22 cellular contexts compared by ENCODE assay signal in genomic region chr10:93599335-93599734, GRCh38. TPM values are rescaled to one million over a fixed set of nuclear protein-coding genes. Genes with fewer than 3 reads are reported as not detected.
DNase-seq lines count a peak whose midpoint lies in the region; ATAC-seq and TF ChIP-seq lines count a peak whose summit lies in the region.
"Had no signal": no experiment of that assay in that cellular context is flagged by ENCODE, and none has a peak within 500 bp of the region (broad histone marks: within the 10 kb centered on the region; RNA-seq: fewer than 3 reads in every experiment).

No MANE protein-coding gene starts in this region.

- H3K9ac ChIP-seq in endocrine pancreas (ENCODE audit: control insufficient read depth, insufficient read depth, low read length): no peak overlapping the region
- H3K9ac ChIP-seq: BLaER1, GM23248 had no signal

- H3K36me3 Mint-ChIP-seq in Caco-2 (ENCODE audit: insufficient read depth, unreplicated experiment) (peaks cover 4% of the 10 kb centered on the region), mesothelial cell of epicardium (no peaks in the 10 kb centered on the region)
- H3K36me3 Mint-ChIP-seq: CD4-positive, alpha-beta memory T cell had no signal

- CTCF ChIA-PET in Caco-2 (lab: Charles Lee): interaction anchor here (0.6 kb wide), 1 partner anchor 23 kb away, joined by 6 read pairs; no protein-coding TSS in a partner anchor

- H3K4me3 ChIP-seq in Caco-2 (ENCODE audit: low read depth, low read length) (no peak overlapping the region), endocrine pancreas (ENCODE audit: control insufficient read depth, insufficient read depth, low read length) (peak overlapping the region; percentile 44), lower leg skin (ENCODE audit: low read depth, poor library complexity, severe bottlenecking) (no peak overlapping the region)
- H3K4me3 ChIP-seq: BLaER1, GM12878, GM23248, HAP-1 had no signal

- TF ChIP-seq CTCF in Caco-2 (IDR thresholded peaks at IDR 0.05; ENCODE audit: insufficient read depth in 1 of 2, low read depth in 1 of 2, low read length in 1 of 2, severe bottlenecking in 1 of 2, unreplicated experiment in 1 of 2) (no peak), mesothelial cell of epicardium (IDR thresholded peaks at IDR 0.05; ENCODE audit: unreplicated experiment) (no peak), lower leg skin (IDR thresholded peaks at IDR 0.05) (no peak)

- no peak for TF ChIP-seq POLR2A in lower leg skin (IDR thresholded peaks at IDR 0.05)

- ATAC-seq in left lobe of liver (peak; percentile 0), left colon (no peak)
- ATAC-seq: GM12878 had no signal

- no peaks in the 10 kb centered on the region; the same call in none of the 2 replicates for H3K36me3 ChIP-seq in Caco-2 (ENCODE audit: control insufficient read depth, insufficient read depth, low read length)
- peaks cover 3% of the 10 kb centered on the region for H3K36me3 ChIP-seq in endocrine pancreas (ENCODE audit: control insufficient read depth, insufficient read depth, low read length)
- H3K36me3 ChIP-seq: BLaER1, HAP-1 had no signal

- H3K27me3 ChIP-seq in Caco-2 (replicated peaks; ENCODE audit: control insufficient read depth, insufficient read depth, low read length): no peaks in the 10 kb centered on the region
- peaks cover under 1% of the 10 kb centered on the region for H3K27me3 ChIP-seq in endocrine pancreas (ENCODE audit: control insufficient read depth, insufficient read depth, low read length)
- H3K27me3 ChIP-seq: BLaER1 had no signal

- H3K27ac Mint-ChIP-seq in Caco-2 (ENCODE audit: unreplicated experiment): no peak overlapping the region
- no peak overlapping the region for H3K27ac Mint-ChIP-seq in mesothelial cell of epicardium
- H3K27ac Mint-ChIP-seq: CD14-positive monocyte; CD4-positive, alpha-beta memory T cell had no signal

- H3K4me1 Mint-ChIP-seq in Caco-2 (ENCODE audit: low read depth, unreplicated experiment) (peaks cover 12% of the 10 kb centered on the region), mesothelial cell of epicardium (peaks cover 9% of the 10 kb centered on the region)

- DNase-seq in Caco-2 (no peak), left lobe of liver (ENCODE audit: low spot score) (peak; percentile 63), mesothelial cell of epicardium (ENCODE audit: low spot score in 2 of 2, unreplicated experiment in 2 of 2) (no peak), KBM-7 (no peak), lower leg skin (ENCODE audit: low spot score in 2 of 2) (no peak), left colon (no peak)
- DNase-seq: 8988T; Calu3; CD4-positive, alpha-beta memory T cell; DND-41; EL; GM23248; IMR-90 had no signal

- H3K4me3 Mint-ChIP-seq in Caco-2 (ENCODE audit: unreplicated experiment): peak overlapping the region; percentile 77
- peak overlapping the region; percentile 54 for H3K4me3 Mint-ChIP-seq in mesothelial cell of epicardium

- H3K9me3 ChIP-seq in Caco-2 (no peaks in the 10 kb centered on the region), endocrine pancreas (ENCODE audit: control insufficient read depth, low read length) (no peaks in the 10 kb centered on the region)
- H3K9me3 ChIP-seq: HAP-1 had no signal

- H3K27me3 Mint-ChIP-seq in Caco-2 (ENCODE audit: insufficient read depth, unreplicated experiment): no peaks in the 10 kb centered on the region
- H3K27me3 Mint-ChIP-seq in mesothelial cell of epicardium (ENCODE audit: low read depth): peaks cover 80% of the 10 kb centered on the region

- H3K4me1 ChIP-seq in Caco-2 (peaks cover 15% of the 10 kb centered on the region), endocrine pancreas (ENCODE audit: control insufficient read depth, insufficient read depth, low read length) (no peaks in the 10 kb centered on the region)
- H3K4me1 ChIP-seq: BLaER1, HAP-1 had no signal

- H3K9me3 Mint-ChIP-seq in Caco-2 (ENCODE audit: unreplicated experiment) (no peaks in the 10 kb centered on the region), mesothelial cell of epicardium (no peaks in the 10 kb centered on the region)
- H3K9me3 Mint-ChIP-seq: CD4-positive, alpha-beta memory T cell had no signal

- in situ Hi-C loops in KBM-7 (cut with MboI; ENCODE audit: low pct_unique_long_range_greater_than_20kb, low sequenced_read_pairs): no loop called here

- 48 to 61% methylated on average over 1 of the region's 1 CpG for WGBS in lower leg skin, 2 donors

- intact Hi-C loops in Caco-2 (cut with micrococcal nuclease; ENCODE audit: unreplicated experiment): loop anchor here (10.0 kb wide), 1 partner anchor 75 kb away; no protein-coding TSS in a partner anchor
- intact Hi-C loops in lower leg skin (cut with DNase I; ENCODE audit: low total_unique reads): no loop called here
- intact Hi-C loops in left colon (cut with DNase I, micrococcal nuclease): no loop called here

- POLR2A ChIA-PET in Caco-2 (lab: Charles Lee): no interaction called here

- no TSS peak for BruUV-seq in Caco-2 (replicated peaks; lab: Mats Ljungman, UMichigan)

RNA-seq across cellular contexts. Expression of gene RBP4, which starts 1.7 kb away (rescaled TPM):
- total RNA-seq in Caco-2 (2022): 255 and 258 TPM in 2 replicates
- 6,485 TPM for total RNA-seq in left lobe of liver
- 0.54 to 0.91 TPM (median 0.66 TPM) in 3 replicates for total RNA-seq in mesothelial cell of epicardium
- 10 to 100 TPM in 2 of 4 donors, 1 to 10 TPM in 2; 1.7 to 17.5 (median 11.5) TPM for total RNA-seq in lower leg skin
- total RNA-seq in left colon: 10 to 100 TPM in 1 of 2 donors, 1 to 10 TPM in 1; 8.3 to 10.1 TPM
- total RNA-seq: A673; CD4-positive, alpha-beta memory T cell; G401; GM23248; IMR-90 had no signal

RNA-seq across cellular contexts. Expression of gene PDE6C, which starts 13.0 kb away (rescaled TPM):
- not detected in 2 replicates for total RNA-seq in Caco-2 (2022)
- total RNA-seq in left lobe of liver: not detected
- total RNA-seq in mesothelial cell of epicardium: not detected in 3 replicates
- not detected for total RNA-seq in lower leg skin
- total RNA-seq in left colon: not detected
- total RNA-seq: A673; Calu3; CD4-positive, alpha-beta memory T cell; G401; GM12878; GM23248; H4; HT1080; IMR-90 had no signal

RNA-seq across cellular contexts. Expression of gene FFAR4, which starts 32.9 kb away (rescaled TPM):
- 2.5 and 2.7 TPM in 2 replicates for total RNA-seq in Caco-2 (2022)
- 0.25 TPM for total RNA-seq in left lobe of liver
- total RNA-seq in mesothelial cell of epicardium: not detected in 3 replicates
- total RNA-seq in lower leg skin: 1 to 10 TPM in 1 of 4 donors, under 1 TPM in 3; 0.34 to 6.1 (median 0.81) TPM
- 10 to 100 TPM; 36.9 to 44.4 TPM for total RNA-seq in left colon
- total RNA-seq: A673; CD4-positive, alpha-beta memory T cell; G401; GM12878; GM23248; H4; HT1080; IMR-90 had no signal

Comparison
In these comparisons a context has a peak if more than half of its experiments do, and no peak if none do; other contexts are left out.
1. RNA of gene RBP4, which starts 1.7 kb away (total RNA-seq): 6,485 TPM in left lobe of liver (single experiment); 255 to 258 TPM in Caco-2, 1.7 to 17.5 TPM in lower leg skin, 8.3 to 10.1 TPM in left colon and 0.54 to 0.91 TPM in mesothelial cell of epicardium; every median in the first group is over 10 times any median in the second.
2. RNA of gene FFAR4, which starts 32.9 kb away (total RNA-seq): 36.9 to 44.4 TPM in left colon; 2.5 to 2.7 TPM in Caco-2, 0.34 to 6.1 TPM in lower leg skin, 0.25 TPM in left lobe of liver (single experiment) and not detected in mesothelial cell of epicardium; every median in the first group is over 4 times any median in the second.